Comparison of ENCODE assay signal across 1 cellular context in the genomic region with DNA sequence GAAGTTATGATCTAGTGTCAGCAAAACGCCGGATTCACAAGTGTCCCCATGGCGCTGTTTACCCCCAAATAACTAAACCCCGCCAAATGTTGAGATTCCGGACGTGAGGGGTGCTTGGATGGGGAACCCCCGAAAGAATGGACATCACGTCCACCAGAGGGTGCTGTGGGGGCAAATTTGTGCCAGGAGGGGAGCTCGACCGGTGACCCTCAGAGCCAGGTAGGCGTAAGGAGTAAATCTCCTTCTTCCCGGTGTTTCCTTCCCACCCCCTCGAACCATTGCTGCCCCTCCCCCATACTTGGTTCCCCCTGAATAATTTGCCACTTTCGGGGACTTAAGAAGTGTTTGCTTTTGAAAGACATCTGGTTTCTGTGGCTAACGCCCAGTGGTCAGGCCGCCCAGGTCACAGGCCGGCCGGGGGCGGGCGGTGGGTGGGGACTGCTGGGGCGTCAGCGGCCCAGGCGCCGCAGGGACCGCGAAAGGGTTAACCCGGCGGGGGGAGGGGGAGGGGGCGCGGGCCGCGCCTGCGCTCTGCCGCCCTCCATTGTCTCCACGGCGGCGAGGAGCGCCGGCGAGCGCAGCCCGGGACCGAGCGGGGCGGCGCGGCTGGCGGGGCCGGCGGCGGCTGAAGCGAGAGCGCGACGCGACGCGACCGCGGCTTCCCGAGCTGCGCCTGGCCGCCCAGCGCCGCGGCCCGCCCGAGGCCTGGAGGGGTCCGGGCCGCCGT.
A peak's percentile ranks its signal among the peaks of the same experiment; 100 is the strongest.
TF ChIP-seq lines count a peak whose summit lies in the region.

A gene (plus strand): TSS at position 544 of the 727 bp plus-strand sequence. CDS start 648 bp downstream, outside the sequence.

TF ChIP-seq in SK-N-SH, 30 proteins besides CTCF, POLR2A, EP300 and RAD21 (continued from another document):
- TF ChIP-seq MXI1 (IDR thresholded peaks at IDR 0.05; ENCODE audit: low read depth, low read length) (0 out of 2 replicates have a peak, but pooled peaks have one; percentile 5), TCF12 (IDR thresholded peaks at IDR 0.05) (peak; percentile 22; the same call in 1 of the 2 replicates), ELF1 (IDR thresholded peaks at IDR 0.05) (no peak), TEAD4 (IDR thresholded peaks at IDR 0.05; ENCODE audit: borderline replicate concordance, insufficient read depth) (no peak), GABPA (IDR thresholded peaks at IDR 0.05; ENCODE audit: low read depth) (no peak), RXRA (IDR thresholded peaks at IDR 0.05; ENCODE audit: borderline replicate concordance, low read depth) (0 out of 2 replicates have a peak, but pooled peaks have one; percentile 9), SIN3A (IDR thresholded peaks at IDR 0.05; ENCODE audit: borderline replicate concordance, low read depth, low read length) (no peak), YY1 (IDR thresholded peaks at IDR 0.05; ENCODE audit: low read depth) (0 out of 2 replicates have a peak, but pooled peaks have one; percentile 16), RCOR1 (IDR thresholded peaks at IDR 0.05; ENCODE audit: low read length) (no peak), TAF1 (IDR thresholded peaks at IDR 0.05; ENCODE audit: borderline replicate concordance, low read depth, low read length) (no peak; the same call in 1 of the 2 replicates), MEF2A (IDR thresholded peaks at IDR 0.05; ENCODE audit: borderline replicate concordance, low read depth) (no peak), NRF1 (IDR thresholded peaks at IDR 0.05; ENCODE audit: low read depth, low read length) (peak; percentile 68), CHD2 (IDR thresholded peaks at IDR 0.05; ENCODE audit: low read length, partially characterized antibody) (no peak)
- TF ChIP-seq, protein P1, sequence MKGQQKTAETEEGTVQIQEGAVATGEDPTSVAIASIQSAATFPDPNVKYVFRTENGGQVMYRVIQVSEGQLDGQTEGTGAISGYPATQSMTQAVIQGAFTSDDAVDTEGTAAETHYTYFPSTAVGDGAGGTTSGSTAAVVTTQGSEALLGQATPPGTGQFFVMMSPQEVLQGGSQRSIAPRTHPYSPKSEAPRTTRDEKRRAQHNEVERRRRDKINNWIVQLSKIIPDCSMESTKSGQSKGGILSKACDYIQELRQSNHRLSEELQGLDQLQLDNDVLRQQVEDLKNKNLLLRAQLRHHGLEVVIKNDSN (IDR thresholded peaks at IDR 0.05; ENCODE audit: borderline replicate concordance, low read depth), result no peak
- TF ChIP-seq, protein P2, sequence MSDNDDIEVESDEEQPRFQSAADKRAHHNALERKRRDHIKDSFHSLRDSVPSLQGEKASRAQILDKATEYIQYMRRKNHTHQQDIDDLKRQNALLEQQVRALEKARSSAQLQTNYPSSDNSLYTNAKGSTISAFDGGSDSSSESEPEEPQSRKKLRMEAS (IDR thresholded peaks at IDR 0.05; ENCODE audit: low read depth), result peak; percentile 36; the same call in 1 of the 2 replicates
- TF ChIP-seq, protein P3, sequence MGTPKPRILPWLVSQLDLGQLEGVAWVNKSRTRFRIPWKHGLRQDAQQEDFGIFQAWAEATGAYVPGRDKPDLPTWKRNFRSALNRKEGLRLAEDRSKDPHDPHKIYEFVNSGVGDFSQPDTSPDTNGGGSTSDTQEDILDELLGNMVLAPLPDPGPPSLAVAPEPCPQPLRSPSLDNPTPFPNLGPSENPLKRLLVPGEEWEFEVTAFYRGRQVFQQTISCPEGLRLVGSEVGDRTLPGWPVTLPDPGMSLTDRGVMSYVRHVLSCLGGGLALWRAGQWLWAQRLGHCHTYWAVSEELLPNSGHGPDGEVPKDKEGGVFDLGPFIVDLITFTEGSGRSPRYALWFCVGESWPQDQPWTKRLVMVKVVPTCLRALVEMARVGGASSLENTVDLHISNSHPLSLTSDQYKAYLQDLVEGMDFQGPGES (IDR thresholded peaks at IDR 0.05; ENCODE audit: low read depth, low read length), result no peak
TF ChIP-seq in SK-N-SH: peak in this region for 9.
